ENCODE assay signal across 1 cellular context in genomic region chr11:71946144-71946571, GRCh38.
TF ChIP-seq lines count a peak whose summit lies in the region.

No MANE protein-coding gene starts in this region.

TF ChIP-seq in endothelial cell of umbilical vein, 7 proteins besides CTCF, POLR2A, EP300 and RAD21:
- peak; percentile 71 for TF ChIP-seq GATA2 (IDR thresholded peaks at IDR 0.05; ENCODE audit: insufficient read depth, insufficient read length, low read depth, low read length)
- no peak for TF ChIP-seq JUN (IDR thresholded peaks at IDR 0.05; ENCODE audit: borderline replicate concordance, insufficient read depth, insufficient read length, low read depth)
- no peak for TF ChIP-seq MAX (IDR thresholded peaks at IDR 0.05; ENCODE audit: insufficient read depth, insufficient read length)
- no peak for TF ChIP-seq MYC (IDR thresholded peaks at IDR 0.05; ENCODE audit: low read depth, low read length)
- no peak for TF ChIP-seq EZH2 (IDR thresholded peaks at IDR 0.05; ENCODE audit: borderline replicate concordance, low read depth, low read length, severe bottlenecking)
- peak; percentile 53 for TF ChIP-seq POLR2AphosphoS5 (IDR thresholded peaks at IDR 0.05; ENCODE audit: insufficient read depth, low read depth, low read length)
- peak; percentile 50 for TF ChIP-seq FOS (IDR thresholded peaks at IDR 0.05; ENCODE audit: borderline replicate concordance, insufficient read depth, low read length)
